In genomic region chr12:8038659-8039114, GRCh38 we compare ENCODE assay signal across 7 cellular contexts. TPM values are rescaled to one million over a fixed set of nuclear protein-coding genes. Genes with fewer than 3 reads are reported as not detected.
DNase-seq lines count a peak whose midpoint lies in the region; ATAC-seq lines count a peak whose summit lies in the region.

No MANE protein-coding gene starts in this region.

- intact Hi-C loops in right cardiac atrium (cut with DNase I) (no loop called here), posterior vena cava (cut with DNase I) (no loop called here)

- WGBS in right cardiac atrium = 21% methylated on average over 13 of the region's 13 CpGs

- H3K36me3 ChIP-seq in H7 (replicated peaks; ENCODE audit: control insufficient read depth, insufficient read depth, low read length) = no peaks in the 10 kb centered on the region; the same call in 1 of the 2 replicates

- peak; percentile 83 to 92 for ATAC-seq in right cardiac atrium
- ATAC-seq in GM21825 (IDR thresholded peaks at IDR 0.05; ENCODE audit: unreplicated experiment) = no peak

- peak overlapping the region; percentile 11 for H3K4me3 ChIP-seq in H7 (ENCODE audit: insufficient read depth, low read depth, low read length)
- no peak overlapping the region for H3K4me3 ChIP-seq in right cardiac atrium (ENCODE audit: low read length)

- DNase-seq in H7 = peak; percentile 85
- DNase-seq in NCI-H345 (lab: John Stamatoyannopoulos, UW) = peak; percentile 96
- peak; percentile 62 for DNase-seq in amniotic epithelial cell (ENCODE audit: low read depth)
- DNase-seq in right cardiac atrium = peak; percentile 44 to 81 (median 79)
- DNase-seq in renal cortical epithelial cell (ENCODE audit: low read depth) = peak; percentile 64
- DNase-seq in posterior vena cava (ENCODE audit: low spot score) = no peak

- peak overlapping the region; percentile 84 for H3K27ac ChIP-seq in right cardiac atrium (ENCODE audit: low read length)

- no peaks in the 10 kb centered on the region for H3K9me3 ChIP-seq in right cardiac atrium (ENCODE audit: control insufficient read depth, low read length)

- H3K4me1 ChIP-seq in right cardiac atrium (ENCODE audit: control insufficient read depth, insufficient read depth, low read length) = peaks cover 31% of the 10 kb centered on the region

- no peaks in the 10 kb centered on the region for H3K27me3 ChIP-seq in H7 (ENCODE audit: control insufficient read depth, insufficient read depth, low read length)
- H3K27me3 ChIP-seq in right cardiac atrium (ENCODE audit: control insufficient read depth, insufficient read depth) = no peaks in the 10 kb centered on the region

RNA-seq across cellular contexts. Expression of gene FOXJ2, which starts 6.2 kb away (rescaled TPM):
- 6.9 TPM in 2 replicates for total RNA-seq in H7 (2014; rRNA removed; shearing (Covaris generic))
- total RNA-seq in right cardiac atrium (10 to 100 TPM; 20.2 to 26.0 (median 22.8) TPM), renal cortical epithelial cell (5.0 and 8.2 TPM in 2 replicates), posterior vena cava (10 to 100 TPM; 20.4 to 23.8 TPM)
- 10.0 TPM for polyA plus RNA-seq in right cardiac atrium

RNA-seq across cellular contexts. Expression of gene C3AR1, which starts 27.5 kb away (rescaled TPM):
- not detected in 2 replicates for total RNA-seq in H7 (2014; rRNA removed; shearing (Covaris generic))
- 1 to 10 TPM; 6.4 to 9.6 (median 7.4) TPM for total RNA-seq in right cardiac atrium
- polyA plus RNA-seq in right cardiac atrium = 2.4 TPM
- 0.17 and 0.30 TPM in 2 replicates for total RNA-seq in renal cortical epithelial cell
- total RNA-seq in posterior vena cava = 10 to 100 TPM; 17.1 to 26.6 TPM

RNA-seq across cellular contexts. Expression of gene NECAP1, which starts 43.4 kb away (rescaled TPM):
- total RNA-seq in H7 (2014; rRNA removed; shearing (Covaris generic)) = 42.6 and 50.1 TPM in 2 replicates
- 10 to 100 TPM; 23.1 to 29.6 (median 26.9) TPM for total RNA-seq in right cardiac atrium
- 19.0 TPM for polyA plus RNA-seq in right cardiac atrium
- total RNA-seq in renal cortical epithelial cell = 41.6 and 44.6 TPM in 2 replicates
- total RNA-seq in posterior vena cava = 10 to 100 TPM; 20.6 to 21.0 TPM
